Comparison of ENCODE assay signal across 18 cellular contexts in the genomic region with DNA sequence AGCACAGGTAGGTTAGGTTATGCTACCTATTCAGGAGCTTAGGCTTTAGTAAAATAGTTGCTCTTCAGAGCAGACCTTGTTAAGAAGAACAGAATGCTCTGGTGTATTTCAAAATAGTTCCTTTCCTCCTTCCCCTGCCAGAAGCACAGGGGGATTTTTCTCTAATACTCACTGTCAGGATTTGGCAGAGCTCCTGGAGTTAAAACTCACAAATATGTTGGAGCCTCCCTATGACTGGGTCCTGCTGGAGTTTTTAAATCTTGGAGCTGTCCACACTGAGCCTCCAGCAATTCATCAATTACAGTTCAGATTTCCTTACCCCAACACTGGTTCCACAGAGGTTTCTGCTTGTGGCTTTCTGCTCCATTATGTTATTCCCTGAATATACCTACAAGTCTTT.
DNase-seq lines count a peak whose midpoint lies in the region; ATAC-seq, FAIRE-seq and TF ChIP-seq lines count a peak whose summit lies in the region.
"Had no signal": no experiment of that assay in that cellular context is flagged by ENCODE, and none has a peak within 500 bp of the region (broad histone marks: within the 10 kb centered on the region; RNA-seq: fewer than 3 reads in every experiment).

No MANE protein-coding gene starts in this region.

- peak; percentile 99 for FAIRE-seq in G401.6 (lab: Jason Lieb, UNC)
- FAIRE-seq: H54 had no signal

- no peak overlapping the region for H3K4me2 ChIP-seq in fibroblast of lung (ENCODE audit: extremely low read depth, insufficient read depth, low read length)

- H3K27me3 ChIP-seq in fibroblast of lung (ENCODE audit: control insufficient read depth, insufficient read depth, low read length), result no peaks in the 10 kb centered on the region
- H3K27me3 ChIP-seq: Peyer's patch, SJCRH30 had no signal

- no peaks in the 10 kb centered on the region for H3K79me2 ChIP-seq in fibroblast of lung (ENCODE audit: control insufficient read depth, insufficient read depth, low read length)

- H3K27ac ChIP-seq in fibroblast of lung (ENCODE audit: insufficient read depth, low read length), result no peak overlapping the region
- H3K27ac ChIP-seq: Peyer's patch, SJCRH30 had no signal

- H2AFZ ChIP-seq in fibroblast of lung (ENCODE audit: low read length), result no peak overlapping the region

- H4K20me1 ChIP-seq in fibroblast of lung (ENCODE audit: control insufficient read depth, extremely low read depth, insufficient read depth, low read length), result no peaks in the 10 kb centered on the region

- no peaks in the 10 kb centered on the region for H3K36me3 ChIP-seq in fibroblast of lung (ENCODE audit: control insufficient read depth, insufficient read depth, low read length)
- H3K36me3 ChIP-seq: Peyer's patch, SJCRH30 had no signal

- no peak overlapping the region for H3K4me3 ChIP-seq in fibroblast of lung (replicated peaks in 1 of 4; ENCODE audit: control extremely low read depth in 1 of 4, insufficient read depth in 1 of 4, low read depth in 3 of 4, low read length in 4 of 4)
- H3K4me3 ChIP-seq: Peyer's patch, SJCRH30 had no signal

- H3K9ac ChIP-seq in fibroblast of lung (ENCODE audit: insufficient read depth, low read length), result no peak overlapping the region

- H3K4me1 ChIP-seq in fibroblast of lung (ENCODE audit: control insufficient read depth, extremely low read depth, insufficient read depth, low read length), result no peaks in the 10 kb centered on the region
- H3K4me1 ChIP-seq: Peyer's patch, SJCRH30 had no signal

- no peak for ATAC-seq in HG03378 (IDR thresholded peaks at IDR 0.05; ENCODE audit: unreplicated experiment)

- no peak for TF ChIP-seq CTCF in fibroblast of lung (conservative IDR thresholded peaks at IDR 0.05 in 1 of 2, IDR thresholded peaks at IDR 0.05 in 1 of 2; ENCODE audit: low read depth in 1 of 2, low read length in 2 of 2)

- H3K9me3 ChIP-seq in fibroblast of lung (ENCODE audit: control insufficient read depth, insufficient read depth, low read depth, low read length), result no peaks in the 10 kb centered on the region
- H3K9me3 ChIP-seq: Peyer's patch had no signal

- peak; percentile 95 for DNase-seq in amniotic epithelial cell (ENCODE audit: low read depth)
- DNase-seq in fibroblast of lung (ENCODE audit: low read depth in 2 of 2), result peak; percentile 55 to 78
- DNase-seq in medulla oblongata (ENCODE audit: extremely low spot score), result peak; percentile 7
- DNase-seq in putamen (ENCODE audit: low spot score), result no peak
- DNase-seq in activated CD4-positive, alpha-beta T cell treated with anti-CD3 and anti-CD28 coated beads for 4 hours, result no peak
- no peak for DNase-seq in superior temporal gyrus (ENCODE audit: extremely low spot score)
- DNase-seq: CD4-positive, CD25-positive, alpha-beta regulatory T cell; COR-L47; DMS79; NCI-H1105; NCI-H146; NCI-H2029 treated with DMSO at 0.1 percent for 48 hours; NCI-H524 treated with DMSO at 0.1 percent for 48 hours; Peyer's patch had no signal

Comparison
In these comparisons a context has a peak if more than half of its experiments do, and no peak if none do; other contexts are left out.
1. DNase-seq: peak in amniotic epithelial cell (single experiment), fibroblast of lung (2 of 2) and medulla oblongata (single experiment); none in putamen (single experiment), activated CD4-positive, alpha-beta T cell treated with anti-CD3 and anti-CD28 coated beads for 4 hours (0 of 2) and superior temporal gyrus (single experiment).